In genomic region chr20:33725607-33726264, GRCh38 we compare ENCODE assay signal across 2 cellular contexts.
A peak's percentile ranks its signal among the peaks of the same experiment; 100 is the strongest.
TF ChIP-seq lines count a peak whose summit lies in the region.

No MANE protein-coding gene starts in this region.

TF ChIP-seq in IMR-90, 13 proteins besides CTCF, POLR2A, EP300 and RAD21:
- no peak for TF ChIP-seq BHLHE40 (IDR thresholded peaks at IDR 0.05; ENCODE audit: low read depth, low read length)

TF ChIP-seq in K562, 482 proteins besides CTCF, POLR2A, EP300 and RAD21:
- no peak for TF ChIP-seq ADNP (tag; IDR thresholded peaks at IDR 0.05)
- TF ChIP-seq FOXA1 (IDR thresholded peaks at IDR 0.05; ENCODE audit: borderline replicate concordance), result no peak
- peak; percentile 73 for TF ChIP-seq ZNF263 (CRISPR knock-in tag; IDR thresholded peaks at IDR 0.05; ENCODE audit: borderline replicate concordance)
